Comparison of ENCODE assay signal across 10 cellular contexts in the genomic region with DNA sequence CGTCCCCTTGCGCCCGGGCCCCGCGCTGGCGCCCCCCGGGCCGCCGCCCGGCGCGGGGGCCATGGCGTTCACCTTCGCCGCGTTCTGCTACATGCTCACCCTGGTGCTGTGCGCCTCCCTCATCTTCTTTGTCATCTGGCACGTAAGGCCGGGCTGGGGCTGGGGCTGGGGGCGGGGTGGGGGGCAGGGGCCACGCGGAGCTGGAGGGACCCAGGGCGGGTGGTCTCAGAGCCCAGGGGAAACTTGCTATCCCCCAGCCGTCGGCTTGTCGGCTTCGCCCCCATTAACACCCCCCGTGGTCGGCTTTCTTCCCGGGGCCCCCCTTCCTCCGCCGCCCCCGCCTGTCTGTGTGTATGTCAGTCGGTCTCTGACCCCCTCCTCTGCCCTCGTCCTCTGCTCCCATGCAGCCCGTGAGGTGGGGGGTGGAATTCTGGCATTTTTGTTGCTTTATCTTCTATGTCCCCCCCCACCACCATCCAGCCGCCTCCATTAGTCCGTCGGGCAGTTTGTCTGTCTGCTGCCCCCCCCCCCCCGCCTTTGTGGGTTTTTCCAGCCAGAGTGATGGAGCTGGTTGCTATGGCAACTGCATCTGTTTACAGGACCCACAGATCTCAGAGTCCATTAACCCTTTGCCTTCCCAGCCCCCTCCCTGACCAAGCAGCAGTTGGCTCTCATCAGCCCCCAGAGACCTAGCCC. TPM values are rescaled to one million over a fixed set of nuclear protein-coding genes. Genes with fewer than 3 reads are reported as not detected.
A peak's percentile ranks its signal among the peaks of the same experiment; 100 is the strongest.
DNase-seq lines count a peak whose midpoint lies in the region; ATAC-seq and TF ChIP-seq lines count a peak whose summit lies in the region.
"Had no signal": no experiment of that assay in that cellular context is flagged by ENCODE, and none has a peak within 500 bp of the region (broad histone marks: within the 10 kb centered on the region; RNA-seq: fewer than 3 reads in every experiment).

No MANE protein-coding gene starts in this region.

- DNase-seq in activated T-cell treated with anti-CD3 and anti-CD28 coated beads, Interleukin-2, amount 50 U/mL, for 1 hour = peak; percentile 45
- DNase-seq in activated T-cell treated with anti-CD3 and anti-CD28 coated beads, Interleukin-2, amount 50 U/mL, for 48 hours = no peak
- DNase-seq in fibroblast of lung (ENCODE audit: low read depth in 2 of 2) = peak in 1 of 2 donors; percentile 30
- DNase-seq in thoracic aorta (ENCODE audit: low spot score) = no peak
- DNase-seq in activated CD4-positive, CD25-positive, alpha-beta regulatory T cell treated with anti-CD3 and anti-CD28 coated beads, Interleukin-2, amount 50 U/mL, for 72 hours = no peak
- no peak for DNase-seq in KBM-7

- no peak overlapping the region for H3K9ac ChIP-seq in fibroblast of lung (ENCODE audit: insufficient read depth, low read length)

- H3K79me2 ChIP-seq in fibroblast of lung (ENCODE audit: control insufficient read depth, insufficient read depth, low read length) = no peaks in the 10 kb centered on the region

- H3K9me3 ChIP-seq in fibroblast of lung (ENCODE audit: control insufficient read depth, insufficient read depth, low read depth, low read length) = no peaks in the 10 kb centered on the region
- no peaks in the 10 kb centered on the region for H3K9me3 ChIP-seq in thoracic aorta

- peaks cover 2% of the 10 kb centered on the region for H3K4me1 ChIP-seq in fibroblast of lung (ENCODE audit: control insufficient read depth, extremely low read depth, insufficient read depth, low read length)
- peaks cover 7 to 17% of the 10 kb centered on the region in 2 donors for H3K4me1 ChIP-seq in thoracic aorta (ENCODE audit: control insufficient read depth in 1 of 2, low read depth in 2 of 2)

- peak overlapping the region; percentile 68 for H3K4me2 ChIP-seq in fibroblast of lung (ENCODE audit: extremely low read depth, insufficient read depth, low read length)

- H3K27me3 ChIP-seq in fibroblast of lung (ENCODE audit: control insufficient read depth, insufficient read depth, low read length) = no peaks in the 10 kb centered on the region
- H3K27me3 ChIP-seq in thoracic aorta (replicated peaks; ENCODE audit: insufficient read depth) = no peaks in the 10 kb centered on the region

- ATAC-seq in SK-N-SH treated with all-trans-retinoic acid at 6 μM for 48 hours (no peak), thoracic aorta (ENCODE audit: insufficient number of reproducible peaks, low FRiP score, low read depth) (no peak), HG03025 (IDR thresholded peaks at IDR 0.05; ENCODE audit: low FRiP score, unreplicated experiment) (no peak)

- in situ Hi-C loops in KBM-7 (cut with MboI; ENCODE audit: low pct_unique_long_range_greater_than_20kb, low sequenced_read_pairs) = no loop called here

- H2AFZ ChIP-seq in fibroblast of lung (ENCODE audit: low read length) = no peak overlapping the region

- H3K27ac ChIP-seq in fibroblast of lung (ENCODE audit: insufficient read depth, low read length) = no peak overlapping the region
- H3K27ac ChIP-seq in thoracic aorta = no peak overlapping the region
- H3K27ac ChIP-seq: HL-60 had no signal

- H3K36me3 ChIP-seq in fibroblast of lung (ENCODE audit: control insufficient read depth, insufficient read depth, low read length) = peaks cover 12% of the 10 kb centered on the region
- peaks cover 27% of the 10 kb centered on the region for H3K36me3 ChIP-seq in thoracic aorta

- no peak overlapping the region for H3K4me3 ChIP-seq in fibroblast of lung (replicated peaks in 1 of 4; ENCODE audit: control extremely low read depth in 1 of 4, insufficient read depth in 1 of 4, low read depth in 3 of 4, low read length in 4 of 4)
- peak overlapping the region; percentile 11 for H3K4me3 ChIP-seq in thoracic aorta

- TF ChIP-seq CTCF in fibroblast of lung (conservative IDR thresholded peaks at IDR 0.05 in 1 of 2, IDR thresholded peaks at IDR 0.05 in 1 of 2; ENCODE audit: low read depth in 1 of 2, low read length in 2 of 2) (no peak), thoracic aorta (IDR thresholded peaks at IDR 0.05) (no peak)

- H4K20me1 ChIP-seq in fibroblast of lung (ENCODE audit: control insufficient read depth, extremely low read depth, insufficient read depth, low read length) = peaks cover 1% of the 10 kb centered on the region

TF ChIP-seq in SK-N-SH treated with all-trans-retinoic acid at 6 μM for 48 hours, 23 proteins besides CTCF, POLR2A, EP300 and RAD21:
- TF ChIP-seq, protein P1, sequence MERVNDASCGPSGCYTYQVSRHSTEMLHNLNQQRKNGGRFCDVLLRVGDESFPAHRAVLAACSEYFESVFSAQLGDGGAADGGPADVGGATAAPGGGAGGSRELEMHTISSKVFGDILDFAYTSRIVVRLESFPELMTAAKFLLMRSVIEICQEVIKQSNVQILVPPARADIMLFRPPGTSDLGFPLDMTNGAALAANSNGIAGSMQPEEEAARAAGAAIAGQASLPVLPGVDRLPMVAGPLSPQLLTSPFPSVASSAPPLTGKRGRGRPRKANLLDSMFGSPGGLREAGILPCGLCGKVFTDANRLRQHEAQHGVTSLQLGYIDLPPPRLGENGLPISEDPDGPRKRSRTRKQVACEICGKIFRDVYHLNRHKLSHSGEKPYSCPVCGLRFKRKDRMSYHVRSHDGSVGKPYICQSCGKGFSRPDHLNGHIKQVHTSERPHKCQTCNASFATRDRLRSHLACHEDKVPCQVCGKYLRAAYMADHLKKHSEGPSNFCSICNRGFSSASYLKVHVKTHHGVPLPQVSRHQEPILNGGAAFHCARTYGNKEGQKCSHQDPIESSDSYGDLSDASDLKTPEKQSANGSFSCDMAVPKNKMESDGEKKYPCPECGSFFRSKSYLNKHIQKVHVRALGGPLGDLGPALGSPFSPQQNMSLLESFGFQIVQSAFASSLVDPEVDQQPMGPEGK (CRISPR knock-in tag; IDR thresholded peaks at IDR 0.05; ENCODE audit: borderline replicate concordance) = peak; percentile 30; the same call in 1 of the 2 replicates
- TF ChIP-seq OSR1 (CRISPR knock-in tag; IDR thresholded peaks at IDR 0.05) = no peak

RNA-seq across cellular contexts. Expression of gene CNIH2, which starts 0.6 kb away (rescaled TPM):
- 0.17 TPM in 1 of 2 replicates, not detected in the other for total RNA-seq in fibroblast of lung
- 0.57 and 1.4 TPM in 2 replicates for polyA plus RNA-seq in fibroblast of lung
- 0.50 and 1.7 TPM in 2 replicates for polyA plus RNA-seq in fibroblast of lung (2012)
- polyA minus RNA-seq in fibroblast of lung (ENCODE audit: low replicate concordance) = not detected in 2 replicates
- not detected for total RNA-seq in thoracic aorta
- total RNA-seq: liver had no signal

RNA-seq across cellular contexts. Expression of gene RAB1B, which starts 10.1 kb away (rescaled TPM):
- 43.7 and 63.6 TPM in 2 replicates for total RNA-seq in fibroblast of lung
- 140 and 221 TPM in 2 replicates for polyA plus RNA-seq in fibroblast of lung
- 174 and 255 TPM in 2 replicates for polyA plus RNA-seq in fibroblast of lung (2012)
- polyA minus RNA-seq in fibroblast of lung (ENCODE audit: low replicate concordance) = 370 and 488 TPM in 2 replicates
- total RNA-seq in thoracic aorta = 10 to 100 TPM; 57.2 to 96.0 TPM

RNA-seq across cellular contexts. Expression of gene YIF1A, which starts 10.4 kb away (rescaled TPM):
- total RNA-seq in fibroblast of lung = 134 and 167 TPM in 2 replicates
- 160 and 161 TPM in 2 replicates for polyA plus RNA-seq in fibroblast of lung
- polyA plus RNA-seq in fibroblast of lung (2012) = 163 and 164 TPM in 2 replicates
- polyA minus RNA-seq in fibroblast of lung (ENCODE audit: low replicate concordance) = 269 and 272 TPM in 2 replicates
- total RNA-seq in thoracic aorta = 100 to 1,000 TPM in 1 of 2 donors, 10 to 100 TPM in 1; 65.4 to 155 TPM

RNA-seq across cellular contexts. Expression of gene TMEM151A, which starts 13.2 kb away (rescaled TPM):
- total RNA-seq in fibroblast of lung (under 0.01 TPM in 2 replicates), thoracic aorta (under 1 TPM in 1 of 2 donors, not detected in 1; 0.27 TPM)
- polyA plus RNA-seq in fibroblast of lung = not detected in 2 replicates
- polyA plus RNA-seq in fibroblast of lung (2012) = 0.07 TPM in 1 of 2 replicates, not detected in the other
- polyA minus RNA-seq in fibroblast of lung (ENCODE audit: low replicate concordance) = not detected in 2 replicates

RNA-seq across cellular contexts. Expression of gene KLC2, which starts 21.0 kb away (rescaled TPM):
- total RNA-seq in fibroblast of lung (17.3 and 17.5 TPM in 2 replicates), thoracic aorta (10 to 100 TPM; 48.6 to 55.9 TPM)
- polyA plus RNA-seq in fibroblast of lung = 7.4 and 10.1 TPM in 2 replicates
- polyA plus RNA-seq in fibroblast of lung (2012) = 13.0 and 25.2 TPM in 2 replicates
- polyA minus RNA-seq in fibroblast of lung (ENCODE audit: low replicate concordance) = 25.7 and 57.5 TPM in 2 replicates
